17 cellular contexts compared by ENCODE assay signal in the genomic region with DNA sequence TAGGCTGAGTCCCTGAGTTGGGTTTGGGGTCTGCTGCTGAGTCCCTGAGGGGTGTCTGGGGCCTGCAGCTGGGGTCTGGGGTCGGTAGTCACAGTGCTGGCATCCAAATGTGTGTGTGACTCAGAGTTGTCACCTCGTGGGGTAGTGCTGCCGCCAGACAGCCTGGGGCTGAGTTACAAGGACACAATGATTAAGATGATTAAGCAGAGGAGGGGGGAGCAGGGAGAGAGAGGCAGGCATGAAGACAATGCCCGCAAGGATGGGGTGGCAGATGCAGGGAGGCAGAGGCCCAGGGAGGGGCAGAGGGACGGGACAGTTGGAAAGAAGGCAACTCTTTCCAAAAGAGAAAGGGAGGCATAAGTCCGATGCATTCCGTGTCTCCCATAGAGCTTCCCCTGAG.
A peak's percentile ranks its signal among the peaks of the same experiment; 100 is the strongest.
DNase-seq lines count a peak whose midpoint lies in the region; ATAC-seq and TF ChIP-seq lines count a peak whose summit lies in the region.
"Had no signal": no experiment of that assay in that cellular context is flagged by ENCODE, and none has a peak within 500 bp of the region (broad histone marks: within the 10 kb centered on the region; RNA-seq: fewer than 3 reads in every experiment).

No MANE protein-coding gene starts in this region.

- peak overlapping the region; percentile 26 for H3K27ac Mint-ChIP-seq in type B pancreatic cell
- H3K27ac Mint-ChIP-seq: activated CD8-positive, alpha-beta T cell treated with anti-CD3 and anti-CD28 coated beads for 36 hours; mesothelial cell of epicardium had no signal

- H3K27ac ChIP-seq in foreskin keratinocyte = no peak overlapping the region
- H3K27ac ChIP-seq: heart right ventricle, sigmoid colon had no signal

- no peak for TF ChIP-seq CTCF in foreskin keratinocyte (conservative IDR thresholded peaks at IDR 0.05)
- TF ChIP-seq CTCF in type B pancreatic cell (conservative IDR thresholded peaks at IDR 0.05) = no peak

- H3K4me1 ChIP-seq in foreskin keratinocyte = no peaks in the 10 kb centered on the region

- H3K27me3 ChIP-seq in foreskin keratinocyte = peaks cover 2% of the 10 kb centered on the region

- H3K9me3 Mint-ChIP-seq in type B pancreatic cell = no peaks in the 10 kb centered on the region
- H3K9me3 Mint-ChIP-seq: activated CD8-positive, alpha-beta T cell treated with anti-CD3 and anti-CD28 coated beads for 36 hours; mesothelial cell of epicardium; naive thymus-derived CD8-positive, alpha-beta T cell had no signal

- H3K36me3 Mint-ChIP-seq in type B pancreatic cell = no peaks in the 10 kb centered on the region
- H3K36me3 Mint-ChIP-seq: CD14-positive monocyte; mesothelial cell of epicardium; naive thymus-derived CD8-positive, alpha-beta T cell had no signal

- DNase-seq in NCI-H748 (lab: John Stamatoyannopoulos, UW; ENCODE audit: unreplicated experiment) (peak; percentile 27), NCI-H748 treated with DMSO at 0.1 percent for 48 hours (lab: John Stamatoyannopoulos, UW) (no peak), NCI-H82 treated with DMSO at 0.1 percent for 48 hours (lab: John Stamatoyannopoulos, UW; ENCODE audit: unreplicated experiment) (peak; percentile 37), foreskin keratinocyte (no peak), type B pancreatic cell (ENCODE audit: extremely low spot score, unreplicated experiment) (no peak), amygdala (lab: John Stamatoyannopoulos, UW) (no peak), iPS-NIHi11 (ENCODE audit: low spot score) (no peak)
- DNase-seq: activated naive CD4-positive, alpha-beta T cell treated with Interleukin-2 at 50 U/mL for 16 hours; GOT3; sigmoid colon had no signal

- peak; percentile 8 for ATAC-seq in foreskin keratinocyte
- ATAC-seq in HG02763 (IDR thresholded peaks at IDR 0.05; ENCODE audit: unreplicated experiment) = no peak
- ATAC-seq: activated CD4-positive, CD25-positive, alpha-beta regulatory T cell treated with anti-CD3 and anti-CD28 coated beads, Interleukin-2, amount 50 U/mL, for 24 hours had no signal

- no peak overlapping the region for H3K4me3 Mint-ChIP-seq in type B pancreatic cell
- H3K4me3 Mint-ChIP-seq: activated CD8-positive, alpha-beta T cell treated with anti-CD3 and anti-CD28 coated beads for 36 hours; CD14-positive monocyte; mesothelial cell of epicardium; naive thymus-derived CD8-positive, alpha-beta T cell had no signal

- H3K27me3 Mint-ChIP-seq in type B pancreatic cell = peaks cover 4% of the 10 kb centered on the region
- H3K27me3 Mint-ChIP-seq: activated CD8-positive, alpha-beta T cell treated with anti-CD3 and anti-CD28 coated beads for 36 hours had no signal

- H3K4me1 Mint-ChIP-seq in type B pancreatic cell (ENCODE audit: unreplicated experiment) = peaks cover 59% of the 10 kb centered on the region
- H3K4me1 Mint-ChIP-seq: CD14-positive monocyte had no signal

Comparison
In these comparisons a context has a peak if more than half of its experiments do, and no peak if none do; other contexts are left out.
1. DNase-seq: peak in NCI-H748 (single experiment) and NCI-H82 treated with DMSO at 0.1 percent for 48 hours (single experiment); none in NCI-H748 treated with DMSO at 0.1 percent for 48 hours (single experiment), foreskin keratinocyte (0 of 2), type B pancreatic cell (single experiment), amygdala (0 of 56) and iPS-NIHi11 (single experiment).